In genomic region chr7:115086146-115086841, GRCh38 we compare ENCODE assay signal across 1 cellular context.
TF ChIP-seq lines count a peak whose summit lies in the region.

No MANE protein-coding gene starts in this region.

TF ChIP-seq in GM23338, 12 proteins besides CTCF, POLR2A, EP300 and RAD21:
- no peak for TF ChIP-seq REST (IDR thresholded peaks at IDR 0.05; ENCODE audit: unreplicated experiment)
- no peak for TF ChIP-seq ZNF114 (CRISPR knock-in tag; IDR thresholded peaks at IDR 0.05)
- TF ChIP-seq, protein P1, sequence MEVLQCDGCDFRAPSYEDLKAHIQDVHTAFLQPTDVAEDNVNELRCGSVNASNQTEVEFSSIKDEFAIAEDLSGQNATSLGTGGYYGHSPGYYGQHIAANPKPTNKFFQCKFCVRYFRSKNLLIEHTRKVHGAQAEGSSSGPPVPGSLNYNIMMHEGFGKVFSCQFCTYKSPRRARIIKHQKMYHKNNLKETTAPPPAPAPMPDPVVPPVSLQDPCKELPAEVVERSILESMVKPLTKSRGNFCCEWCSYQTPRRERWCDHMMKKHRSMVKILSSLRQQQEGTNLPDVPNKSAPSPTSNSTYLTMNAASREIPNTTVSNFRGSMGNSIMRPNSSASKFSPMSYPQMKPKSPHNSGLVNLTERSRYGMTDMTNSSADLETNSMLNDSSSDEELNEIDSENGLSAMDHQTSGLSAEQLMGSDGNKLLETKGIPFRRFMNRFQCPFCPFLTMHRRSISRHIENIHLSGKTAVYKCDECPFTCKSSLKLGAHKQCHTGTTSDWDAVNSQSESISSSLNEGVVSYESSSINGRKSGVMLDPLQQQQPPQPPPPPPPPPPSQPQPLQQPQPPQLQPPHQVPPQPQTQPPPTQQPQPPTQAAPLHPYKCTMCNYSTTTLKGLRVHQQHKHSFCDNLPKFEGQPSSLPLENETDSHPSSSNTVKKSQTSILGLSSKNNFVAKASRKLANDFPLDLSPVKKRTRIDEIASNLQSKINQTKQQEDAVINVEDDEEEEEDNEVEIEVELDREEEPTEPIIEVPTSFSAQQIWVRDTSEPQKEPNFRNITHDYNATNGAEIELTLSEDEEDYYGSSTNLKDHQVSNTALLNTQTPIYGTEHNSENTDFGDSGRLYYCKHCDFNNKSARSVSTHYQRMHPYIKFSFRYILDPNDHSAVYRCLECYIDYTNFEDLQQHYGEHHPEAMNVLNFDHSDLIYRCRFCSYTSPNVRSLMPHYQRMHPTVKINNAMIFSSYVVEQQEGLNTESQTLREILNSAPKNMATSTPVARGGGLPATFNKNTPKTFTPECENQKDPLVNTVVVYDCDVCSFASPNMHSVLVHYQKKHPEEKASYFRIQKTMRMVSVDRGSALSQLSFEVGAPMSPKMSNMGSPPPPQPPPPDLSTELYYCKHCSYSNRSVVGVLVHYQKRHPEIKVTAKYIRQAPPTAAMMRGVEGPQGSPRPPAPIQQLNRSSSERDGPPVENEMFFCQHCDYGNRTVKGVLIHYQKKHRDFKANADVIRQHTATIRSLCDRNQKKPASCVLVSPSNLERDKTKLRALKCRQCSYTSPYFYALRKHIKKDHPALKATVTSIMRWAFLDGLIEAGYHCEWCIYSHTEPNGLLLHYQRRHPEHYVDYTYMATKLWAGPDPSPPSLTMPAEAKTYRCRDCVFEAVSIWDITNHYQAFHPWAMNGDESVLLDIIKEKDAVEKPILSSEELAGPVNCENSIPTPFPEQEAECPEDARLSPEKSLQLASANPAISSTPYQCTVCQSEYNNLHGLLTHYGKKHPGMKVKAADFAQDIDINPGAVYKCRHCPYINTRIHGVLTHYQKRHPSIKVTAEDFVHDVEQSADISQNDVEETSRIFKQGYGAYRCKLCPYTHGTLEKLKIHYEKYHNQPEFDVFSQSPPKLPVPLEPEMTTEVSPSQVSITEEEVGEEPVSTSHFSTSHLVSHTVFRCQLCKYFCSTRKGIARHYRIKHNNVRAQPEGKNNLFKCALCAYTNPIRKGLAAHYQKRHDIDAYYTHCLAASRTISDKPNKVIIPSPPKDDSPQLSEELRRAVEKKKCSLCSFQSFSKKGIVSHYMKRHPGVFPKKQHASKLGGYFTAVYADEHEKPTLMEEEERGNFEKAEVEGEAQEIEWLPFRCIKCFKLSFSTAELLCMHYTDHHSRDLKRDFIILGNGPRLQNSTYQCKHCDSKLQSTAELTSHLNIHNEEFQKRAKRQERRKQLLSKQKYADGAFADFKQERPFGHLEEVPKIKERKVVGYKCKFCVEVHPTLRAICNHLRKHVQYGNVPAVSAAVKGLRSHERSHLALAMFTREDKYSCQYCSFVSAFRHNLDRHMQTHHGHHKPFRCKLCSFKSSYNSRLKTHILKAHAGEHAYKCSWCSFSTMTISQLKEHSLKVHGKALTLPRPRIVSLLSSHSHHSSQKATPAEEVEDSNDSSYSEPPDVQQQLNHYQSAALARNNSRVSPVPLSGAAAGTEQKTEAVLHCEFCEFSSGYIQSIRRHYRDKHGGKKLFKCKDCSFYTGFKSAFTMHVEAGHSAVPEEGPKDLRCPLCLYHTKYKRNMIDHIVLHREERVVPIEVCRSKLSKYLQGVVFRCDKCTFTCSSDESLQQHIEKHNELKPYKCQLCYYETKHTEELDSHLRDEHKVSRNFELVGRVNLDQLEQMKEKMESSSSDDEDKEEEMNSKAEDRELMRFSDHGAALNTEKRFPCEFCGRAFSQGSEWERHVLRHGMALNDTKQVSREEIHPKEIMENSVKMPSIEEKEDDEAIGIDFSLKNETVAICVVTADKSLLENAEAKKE (CRISPR knock-in tag; IDR thresholded peaks at IDR 0.05), result no peak
- no peak for TF ChIP-seq JUNB (IDR thresholded peaks at IDR 0.05; ENCODE audit: unreplicated experiment)
- TF ChIP-seq EZH2 (IDR thresholded peaks at IDR 0.05; ENCODE audit: low read depth, unreplicated experiment), result no peak
- TF ChIP-seq POLR2AphosphoS5 (IDR thresholded peaks at IDR 0.05; ENCODE audit: low read depth), result no peak
- TF ChIP-seq EZH2phosphoT487 (IDR thresholded peaks at IDR 0.05; ENCODE audit: unreplicated experiment), result no peak
- no peak for TF ChIP-seq STAT1 (IDR thresholded peaks at IDR 0.05; ENCODE audit: unreplicated experiment)
- TF ChIP-seq ZNF331 (CRISPR knock-in tag; IDR thresholded peaks at IDR 0.05; ENCODE audit: low read depth), result no peak
- no peak for TF ChIP-seq CREB1 (CRISPR knock-in tag; IDR thresholded peaks at IDR 0.05; ENCODE audit: low read depth)
- no peak for TF ChIP-seq NANOG (IDR thresholded peaks at IDR 0.05; ENCODE audit: borderline replicate concordance)
- TF ChIP-seq, protein P2, sequence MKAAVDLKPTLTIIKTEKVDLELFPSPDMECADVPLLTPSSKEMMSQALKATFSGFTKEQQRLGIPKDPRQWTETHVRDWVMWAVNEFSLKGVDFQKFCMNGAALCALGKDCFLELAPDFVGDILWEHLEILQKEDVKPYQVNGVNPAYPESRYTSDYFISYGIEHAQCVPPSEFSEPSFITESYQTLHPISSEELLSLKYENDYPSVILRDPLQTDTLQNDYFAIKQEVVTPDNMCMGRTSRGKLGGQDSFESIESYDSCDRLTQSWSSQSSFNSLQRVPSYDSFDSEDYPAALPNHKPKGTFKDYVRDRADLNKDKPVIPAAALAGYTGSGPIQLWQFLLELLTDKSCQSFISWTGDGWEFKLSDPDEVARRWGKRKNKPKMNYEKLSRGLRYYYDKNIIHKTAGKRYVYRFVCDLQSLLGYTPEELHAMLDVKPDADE (IDR thresholded peaks at IDR 0.05), result no peak
